In genomic region chrX:155612312-155613224, GRCh38 we compare ENCODE assay signal across 8 cellular contexts. TPM values are rescaled to one million over a fixed set of nuclear protein-coding genes. Genes with fewer than 3 reads are reported as not detected.
DNase-seq lines count a peak whose midpoint lies in the region; ATAC-seq and TF ChIP-seq lines count a peak whose summit lies in the region.

Gene SPRY3 (plus strand): TSS chrX:155612586.
Gene TMLHE (minus strand): TSS chrX:155612952. CDS start chrX:155545276, 67,676 bp downstream.

- peaks cover 6 to 44% (median 27%) of the 10 kb centered on the region in 4 donors for H3K4me1 Mint-ChIP-seq in CD4-positive, alpha-beta memory T cell

- TF ChIP-seq CTCF in epithelial cell of proximal tubule (conservative IDR thresholded peaks at IDR 0.05; ENCODE audit: low read depth, low read length) (no peak), mucosa of descending colon (IDR thresholded peaks at IDR 0.05) (no peak)

- H3K27me3 ChIP-seq in CD4-positive, alpha-beta memory T cell (ENCODE audit: insufficient read depth, low read length), result no peaks in the 10 kb centered on the region

- peak; percentile 86 for ATAC-seq in GM19452 (IDR thresholded peaks at IDR 0.05; ENCODE audit: unreplicated experiment)
- peak; percentile 94 for ATAC-seq in HG03571 (IDR thresholded peaks at IDR 0.05; ENCODE audit: unreplicated experiment)
- ATAC-seq in mucosa of descending colon, result peak; percentile 97

- H3K4me3 ChIP-seq in CD4-positive, alpha-beta memory T cell (ENCODE audit: low read length in 2 of 2), result peak within 1 kb of the TSS; percentile 30 to 75
- peak within 1 kb of the TSS; percentile 76 for H3K4me3 ChIP-seq in epithelial cell of proximal tubule (ENCODE audit: low read depth, low read length)
- peak within 1 kb of the TSS; percentile 48 for H3K4me3 ChIP-seq in mucosa of descending colon

- POLR2A ChIA-PET in CD4-positive, alpha-beta memory T cell (lab: Charles Lee; ENCODE audit: partially characterized antibody), result interaction anchor here (1.2 to 2.0 kb wide), 2 partner anchors 20 to 349 kb away, joined by 3 to 8 read pairs; no protein-coding TSS in a partner anchor

- peak within 1 kb of the TSS; percentile 79 for H3K27ac ChIP-seq in CD4-positive, alpha-beta memory T cell (ENCODE audit: low read depth, low read length)

- peak; percentile 39 to 53 (median 51) for DNase-seq in CD4-positive, alpha-beta memory T cell
- peak; percentile 23 for DNase-seq in NOMO-1 treated with DMSO at 0.1 percent for 48 hours (lab: John Stamatoyannopoulos, UW; ENCODE audit: unreplicated experiment)
- peak; percentile 60 for DNase-seq in activated T-cell treated with anti-CD3 and anti-CD28 coated beads for 48 hours (ENCODE audit: low read depth)
- no peak for DNase-seq in epithelial cell of proximal tubule (ENCODE audit: low read depth)
- DNase-seq in mucosa of descending colon, result peak; percentile 80 to 86 (median 86)
- DNase-seq in stimulated activated CD8-positive, alpha-beta memory T cell treated with anti-CD3 and anti-CD28 coated beads, Interleukin-4, amount 100 ng/mL, for 1 hour (ENCODE audit: low read depth in 2 of 2, low spot score in 1 of 2), result peak; percentile 7 to 18

- no peaks in the 10 kb centered on the region for H3K9me3 ChIP-seq in CD4-positive, alpha-beta memory T cell (ENCODE audit: control insufficient read depth in 1 of 2, low read length in 2 of 2)
- H3K9me3 ChIP-seq in mucosa of descending colon, result no peaks in the 10 kb centered on the region

- intact Hi-C loops in CD4-positive, alpha-beta memory T cell (cut with micrococcal nuclease), result no loop called here
- intact Hi-C loops in mucosa of descending colon (cut with DNase I, micrococcal nuclease), result no loop called here

- H3K4me1 ChIP-seq in CD4-positive, alpha-beta memory T cell (ENCODE audit: insufficient read depth, low read length), result peaks cover 16% of the 10 kb centered on the region
- no peaks in the 10 kb centered on the region for H3K4me1 ChIP-seq in mucosa of descending colon (ENCODE audit: low read depth)

- H3K36me3 ChIP-seq in CD4-positive, alpha-beta memory T cell (ENCODE audit: insufficient read depth, low read length), result no peaks in the 10 kb centered on the region
- no peaks in the 10 kb centered on the region for H3K36me3 ChIP-seq in mucosa of descending colon (ENCODE audit: low read depth)

- peak within 1 kb of the TSS; percentile 91 to 97 (median 95) for H3K27ac Mint-ChIP-seq in CD4-positive, alpha-beta memory T cell

- H3K27me3 Mint-ChIP-seq in CD4-positive, alpha-beta memory T cell, result peaks cover 0 to 1% of the 10 kb centered on the region in 2 donors

- peaks cover 0 to 2% (median 0%) of the 10 kb centered on the region in 8 donors for H3K9me3 Mint-ChIP-seq in CD4-positive, alpha-beta memory T cell

- peaks cover 0 to 10% of the 10 kb centered on the region in 2 donors for H3K36me3 Mint-ChIP-seq in CD4-positive, alpha-beta memory T cell

- H3K4me3 Mint-ChIP-seq in CD4-positive, alpha-beta memory T cell, result peak within 1 kb of the TSS; percentile 85 to 97 (median 91)

- CTCF ChIA-PET in CD4-positive, alpha-beta memory T cell (lab: Charles Lee; ENCODE audit: partially characterized antibody), result no interaction called here

RNA-seq across cellular contexts. Expression of gene SPRY3, which starts in this region (rescaled TPM):
- under 1 TPM; 0.94 to 0.99 TPM for total RNA-seq in CD4-positive, alpha-beta memory T cell
- polyA plus RNA-seq in CD4-positive, alpha-beta memory T cell, result under 1 TPM in 1 of 2 donors, not detected in 1; 0.20 TPM
- total RNA-seq in epithelial cell of proximal tubule (0.14 and 0.23 TPM in 2 replicates), mucosa of descending colon (1 to 10 TPM; 1.2 to 2.4 (median 2.1) TPM)

RNA-seq across cellular contexts. Expression of gene TMLHE, which starts in this region (rescaled TPM):
- 10 to 100 TPM; 15.2 to 15.7 TPM for total RNA-seq in CD4-positive, alpha-beta memory T cell
- 10 to 100 TPM; 12.8 to 15.5 TPM for polyA plus RNA-seq in CD4-positive, alpha-beta memory T cell
- total RNA-seq in epithelial cell of proximal tubule (8.5 and 8.6 TPM in 2 replicates), mucosa of descending colon (10 to 100 TPM; 21.2 to 33.9 (median 24.3) TPM)
